15 cellular contexts compared by ENCODE assay signal in genomic region chr9:91148306-91148705, GRCh38.
DNase-seq lines count a peak whose midpoint lies in the region; ATAC-seq, FAIRE-seq and TF ChIP-seq lines count a peak whose summit lies in the region.
"Had no signal": no experiment of that assay in that cellular context is flagged by ENCODE, and none has a peak within 500 bp of the region (broad histone marks: within the 10 kb centered on the region; RNA-seq: fewer than 3 reads in every experiment).

No MANE protein-coding gene starts in this region.

- H3K4me1 ChIP-seq in BLaER1 treated with 17β-estradiol and CSF1 and Interleukin-3, amounts not matched to agents 10 nM and 100 nM: peaks cover 65 to 73% (median 70%) of the 10 kb centered on the region in 10 experiments
- no peaks in the 10 kb centered on the region for H3K4me1 ChIP-seq in small intestine (ENCODE audit: control insufficient read depth in 2 of 2, insufficient read depth in 1 of 2, low read depth in 1 of 2, low read length in 1 of 2)
- H3K4me1 ChIP-seq in mesendoderm (ENCODE audit: control insufficient read depth, low read depth, low read length): no peaks in the 10 kb centered on the region

- H3K36me3 ChIP-seq in BLaER1 treated with 17β-estradiol and CSF1 and Interleukin-3, amounts not matched to agents 10 nM and 100 nM: peaks cover 0 to 25% (median 0%) of the 10 kb centered on the region in 11 experiments; a peak in 5 of 22 replicates
- H3K36me3 ChIP-seq in small intestine (ENCODE audit: control insufficient read depth in 2 of 2, insufficient read depth in 2 of 2, low read length in 2 of 2) (no peaks in the 10 kb centered on the region), mesendoderm (ENCODE audit: control insufficient read depth, insufficient read depth, low read length) (no peaks in the 10 kb centered on the region)
- H3K36me3 ChIP-seq: transverse colon had no signal

- FAIRE-seq in small intestine (lab: Jason Lieb, UNC): no peak

- H4K5ac ChIP-seq in mesendoderm (ENCODE audit: low read length): no peak overlapping the region

- no peak for ATAC-seq in T-helper 17 cell

- H3K4ac ChIP-seq in mesendoderm (ENCODE audit: low read depth, low read length): no peak overlapping the region

- H3K9me3 ChIP-seq in BLaER1 treated with 17β-estradiol and CSF1 and Interleukin-3, amounts not matched to agents 10 nM and 100 nM (replicated peaks in 1 of 11): peaks cover 16 to 46% (median 35%) of the 10 kb centered on the region in 11 experiments
- H3K9me3 ChIP-seq in T-helper 17 cell (ENCODE audit: control insufficient read depth, low read length, poor library complexity, severe bottlenecking) (no peaks in the 10 kb centered on the region), small intestine (ENCODE audit: control insufficient read depth, low read depth) (no peaks in the 10 kb centered on the region)
- H3K9me3 ChIP-seq: transverse colon had no signal

- intact Hi-C loops in dendritic cell treated with granulocyte-macrophage colony-stimulating factor and Interleukin-4, amounts not matched to agents 40 ng/mL and 50 ng/mL, for 4 days (cut with micrococcal nuclease): loop anchor here (5.0 to 10.0 kb wide), 2 partner anchors 54 to 279 kb away; no protein-coding TSS in a partner anchor

- no peak overlapping the region for H3K23ac ChIP-seq in mesendoderm (ENCODE audit: low read length)

- no peaks in the 10 kb centered on the region for H4K20me1 ChIP-seq in BLaER1 treated with 17β-estradiol and CSF1 and Interleukin-3, amounts not matched to agents 10 nM and 100 nM

- no peaks in the 10 kb centered on the region for H3K27me3 ChIP-seq in BLaER1 treated with 17β-estradiol and CSF1 and Interleukin-3, amounts not matched to agents 10 nM and 100 nM
- no peaks in the 10 kb centered on the region for H3K27me3 ChIP-seq in small intestine (ENCODE audit: control insufficient read depth in 2 of 2, insufficient read depth in 2 of 2, low read length in 2 of 2)
- H3K27me3 ChIP-seq in mesendoderm (ENCODE audit: insufficient read depth, low read length, poor library complexity): no peaks in the 10 kb centered on the region
- H3K27me3 ChIP-seq: hepatocyte, transverse colon had no signal

- DNase-seq in T-helper 17 cell: no peak
- no peak for DNase-seq in small intestine
- no peak for DNase-seq in mesendoderm
- no peak for DNase-seq in nephron progenitor cell
- no peak for DNase-seq in activated CD4-positive, CD25-positive, alpha-beta regulatory T cell (lab: John Stamatoyannopoulos, UW)
- DNase-seq: activated CD8-positive, alpha-beta memory T cell treated with anti-CD3 and anti-CD28 coated beads, Interleukin-2, amount 50 U/mL, for 4 hours; mesenchymal stem cell; NCI-H1417 treated with DMSO at 0.1 percent for 48 hours; transverse colon had no signal

- H2BK15ac ChIP-seq in mesendoderm (replicated peaks; ENCODE audit: low read depth): no peak overlapping the region

- H2BK120ac ChIP-seq in mesendoderm (ENCODE audit: low read depth, low read length): no peak overlapping the region

- WGBS in small intestine, 3 donors: 52 to 91% (median 79%) methylated on average over 3 to 4 of the region's 4 CpGs
- no CpG with 5 or more reads among the region's 4 CpGs for WGBS in mesendoderm (ENCODE audit: extremely low coverage, insufficient coverage, low lambda C conversion rate)

- peak overlapping the region; percentile 16 to 81 (median 63); a peak in 18 of 22 replicates for H3K9ac ChIP-seq in BLaER1 treated with 17β-estradiol and CSF1 and Interleukin-3, amounts not matched to agents 10 nM and 100 nM
- no peak overlapping the region for H3K9ac ChIP-seq in mesendoderm (ENCODE audit: low read length)
- H3K9ac ChIP-seq: GM23248 had no signal

- H3K27ac ChIP-seq in BLaER1 treated with 17β-estradiol and CSF1 and Interleukin-3, amounts not matched to agents 10 nM and 100 nM: peak overlapping the region; percentile 49 to 96 (median 94); a peak in 21 of 22 replicates
- H3K27ac ChIP-seq in small intestine (ENCODE audit: low read depth in 1 of 2, low read length in 1 of 2) (no peak overlapping the region), mesendoderm (ENCODE audit: low read depth, low read length) (no peak overlapping the region)
- H3K27ac ChIP-seq: GM23248, hepatocyte, transverse colon had no signal

- H3K4me3 ChIP-seq in BLaER1 treated with 17β-estradiol and CSF1 and Interleukin-3, amounts not matched to agents 10 nM and 100 nM: 0 out of 20 replicates have a peak overlapping the region, but pooled peaks of 1 of the 10 experiments have one; percentile 12
- H3K4me3 ChIP-seq in GM12875 (ENCODE audit: low read depth, low read length) (peak overlapping the region; percentile 19), small intestine (ENCODE audit: low read depth in 1 of 2, low read length in 2 of 2) (no peak overlapping the region), mesendoderm (ENCODE audit: low read length) (no peak overlapping the region)
- H3K4me3 ChIP-seq: GM23248, hepatocyte, transverse colon had no signal

- H2BK5ac ChIP-seq in mesendoderm (ENCODE audit: low read length): no peak overlapping the region

- H3K27ac Mint-ChIP-seq in T-helper 17 cell: peak overlapping the region; percentile 72
- H3K27ac Mint-ChIP-seq in dendritic cell treated with granulocyte-macrophage colony-stimulating factor and Interleukin-4, amounts not matched to agents 40 ng/mL and 50 ng/mL, for 4 days: peak overlapping the region; percentile 93
- no peak overlapping the region for H3K27ac Mint-ChIP-seq in nephron progenitor cell

- H3K4me1 Mint-ChIP-seq in T-helper 17 cell: peaks cover 30% of the 10 kb centered on the region
- H3K4me1 Mint-ChIP-seq in dendritic cell treated with granulocyte-macrophage colony-stimulating factor and Interleukin-4, amounts not matched to agents 40 ng/mL and 50 ng/mL, for 4 days (ENCODE audit: low read depth): peaks cover 82% of the 10 kb centered on the region
- H3K4me1 Mint-ChIP-seq in nephron progenitor cell: peaks cover 19% of the 10 kb centered on the region

- H3K79me1 ChIP-seq in mesendoderm (ENCODE audit: low read length): no peaks in the 10 kb centered on the region

- H3K36me3 Mint-ChIP-seq in T-helper 17 cell (ENCODE audit: low read depth) (peaks cover 3% of the 10 kb centered on the region), nephron progenitor cell (ENCODE audit: low read depth) (no peaks in the 10 kb centered on the region)
- H3K36me3 Mint-ChIP-seq in dendritic cell treated with granulocyte-macrophage colony-stimulating factor and Interleukin-4, amounts not matched to agents 40 ng/mL and 50 ng/mL, for 4 days (ENCODE audit: low read depth): peaks cover 23% of the 10 kb centered on the region

- no peak for TF ChIP-seq CTCF in GM12875 (IDR thresholded peaks at IDR 0.05; ENCODE audit: borderline replicate concordance, insufficient read depth, low read depth, low read length)
- TF ChIP-seq CTCF in nephron progenitor cell (IDR thresholded peaks at IDR 0.05): no peak

- H4K8ac ChIP-seq in mesendoderm (ENCODE audit: low read depth, low read length): no peak overlapping the region

- no peak overlapping the region for H2AK5ac ChIP-seq in mesendoderm (ENCODE audit: low read length)

- H3K4me3 Mint-ChIP-seq in T-helper 17 cell (no peak overlapping the region), nephron progenitor cell (no peak overlapping the region)
- peak overlapping the region; percentile 27 for H3K4me3 Mint-ChIP-seq in dendritic cell treated with granulocyte-macrophage colony-stimulating factor and Interleukin-4, amounts not matched to agents 40 ng/mL and 50 ng/mL, for 4 days
- H3K4me3 Mint-ChIP-seq: neural crest cell had no signal

- H3K9me3 Mint-ChIP-seq in dendritic cell treated with granulocyte-macrophage colony-stimulating factor and Interleukin-4, amounts not matched to agents 40 ng/mL and 50 ng/mL, for 4 days: no peaks in the 10 kb centered on the region
- H3K9me3 Mint-ChIP-seq in nephron progenitor cell: peaks cover 62% of the 10 kb centered on the region

- no peak overlapping the region for H3K18ac ChIP-seq in mesendoderm (ENCODE audit: low read length)

- H3K27me3 Mint-ChIP-seq in T-helper 17 cell (no peaks in the 10 kb centered on the region), nephron progenitor cell (ENCODE audit: low read depth, poor library complexity) (peaks cover 14% of the 10 kb centered on the region)
- no peaks in the 10 kb centered on the region for H3K27me3 Mint-ChIP-seq in dendritic cell treated with granulocyte-macrophage colony-stimulating factor and Interleukin-4, amounts not matched to agents 40 ng/mL and 50 ng/mL, for 4 days

- H3K4me2 ChIP-seq in BLaER1 treated with 17β-estradiol and CSF1 and Interleukin-3, amounts not matched to agents 10 nM and 100 nM: peak overlapping the region; percentile 79 to 94 (median 90)
- H3K4me2 ChIP-seq in mesendoderm (ENCODE audit: low read length): no peak overlapping the region
- H3K4me2 ChIP-seq: hepatocyte had no signal

- H3K56ac ChIP-seq in mesendoderm (ENCODE audit: low read length): no peak overlapping the region

- no peaks in the 10 kb centered on the region for H3K79me2 ChIP-seq in mesendoderm (ENCODE audit: control insufficient read depth, insufficient read depth, low read length)
- H3K79me2 ChIP-seq: hepatocyte had no signal

Comparison
In these comparisons a context has a peak if more than half of its experiments do, and no peak if none do; other contexts are left out.
1. H3K27ac ChIP-seq: peak in BLaER1 treated with 17β-estradiol and CSF1 and Interleukin-3, amounts not matched to agents 10 nM and 100 nM (11 of 11); none in small intestine (0 of 2) and mesendoderm (single experiment).